9 cellular contexts compared by ENCODE assay signal in genomic region chr15:78170848-78171773, GRCh38. TPM values are rescaled to one million over a fixed set of nuclear protein-coding genes. Genes with fewer than 3 reads are reported as not detected.
DNase-seq lines count a peak whose midpoint lies in the region; ATAC-seq, FAIRE-seq and TF ChIP-seq lines count a peak whose summit lies in the region.
"Had no signal": no experiment of that assay in that cellular context is flagged by ENCODE, and none has a peak within 500 bp of the region (broad histone marks: within the 10 kb centered on the region; RNA-seq: fewer than 3 reads in every experiment).

No MANE protein-coding gene starts in this region.

- H3K4me1 ChIP-seq in heart left ventricle: peaks cover 0 to 27% (median 9%) of the 10 kb centered on the region in 12 donors
- H3K4me1 ChIP-seq in sigmoid colon: no peaks in the 10 kb centered on the region
- H3K4me1 ChIP-seq in mesendoderm (ENCODE audit: control insufficient read depth, low read depth, low read length): no peaks in the 10 kb centered on the region

- ATAC-seq in GM21447 (IDR thresholded peaks at IDR 0.05; ENCODE audit: unreplicated experiment) (peak; percentile 69), HG03432 (IDR thresholded peaks at IDR 0.05; ENCODE audit: unreplicated experiment) (peak; percentile 66), heart left ventricle (peak; percentile 35 to 56 (median 52))

- peak; percentile 75 for FAIRE-seq in GM12892 (lab: Jason Lieb, UNC)

- H3K9ac ChIP-seq in mesendoderm (ENCODE audit: low read length): no peak overlapping the region

- intact Hi-C loops in heart left ventricle (cut with DNase I): loop anchor here in 1 of 10 donors (5.0 kb wide), 1 partner anchor 39 kb away; the partner anchor contains the start of gene CIB2
- intact Hi-C loops in sigmoid colon (cut with DNase I): no loop called here

- H3K4me3 ChIP-seq in heart left ventricle: no peak overlapping the region
- no peak overlapping the region for H3K4me3 ChIP-seq in sigmoid colon
- no peak overlapping the region for H3K4me3 ChIP-seq in mesendoderm (ENCODE audit: low read length)
- H3K4me3 ChIP-seq: Peyer's patch had no signal

- no peaks in the 10 kb centered on the region for H3K27me3 ChIP-seq in heart left ventricle
- no peaks in the 10 kb centered on the region for H3K27me3 ChIP-seq in sigmoid colon
- H3K27me3 ChIP-seq in mesendoderm (ENCODE audit: insufficient read depth, low read length, poor library complexity): no peaks in the 10 kb centered on the region
- H3K27me3 ChIP-seq: Peyer's patch had no signal

- no peak overlapping the region for H4K5ac ChIP-seq in mesendoderm (ENCODE audit: low read length)

- H3K36me3 ChIP-seq in heart left ventricle (peaks cover 0 to 73% (median 67%) of the 10 kb centered on the region in 9 donors), sigmoid colon (peaks cover 39 to 68% (median 50%) of the 10 kb centered on the region in 4 donors), mesendoderm (ENCODE audit: control insufficient read depth, insufficient read depth, low read length) (peaks cover 2% of the 10 kb centered on the region)

- H3K4me2 ChIP-seq in mesendoderm (ENCODE audit: low read length): no peak overlapping the region

- H3K9me3 ChIP-seq in heart left ventricle (no peaks in the 10 kb centered on the region), sigmoid colon (no peaks in the 10 kb centered on the region)
- H3K9me3 ChIP-seq: Peyer's patch had no signal

- DNase-seq in GM12892 (ENCODE audit: insufficient read length) (no peak), heart left ventricle (no peak), sigmoid colon (no peak), DMS79 treated with DMSO at 0.1 percent for 48 hours (lab: John Stamatoyannopoulos, UW) (no peak), NCI-H82 (lab: John Stamatoyannopoulos, UW) (no peak), mesendoderm (no peak)

- WGBS in heart left ventricle, 4 donors: 51 to 69% (median 63%) methylated on average over 17 of the region's 17 CpGs
- 82 to 92% methylated on average over 17 of the region's 17 CpGs for WGBS in sigmoid colon, 2 donors
- no CpG with 5 or more reads among the region's 17 CpGs for WGBS in mesendoderm (ENCODE audit: extremely low coverage, insufficient coverage, low lambda C conversion rate)

- no peak overlapping the region for H3K23ac ChIP-seq in mesendoderm (ENCODE audit: low read length)

- H3K79me1 ChIP-seq in mesendoderm (ENCODE audit: low read length): no peaks in the 10 kb centered on the region

- TF ChIP-seq POLR2A in GM12892 (IDR thresholded peaks at IDR 0.05; ENCODE audit: low read depth, low read length) (0 out of 2 replicates have a peak, but pooled peaks have one; percentile 8), heart left ventricle (IDR thresholded peaks at IDR 0.05) (no peak), sigmoid colon (IDR thresholded peaks at IDR 0.05) (no peak)

- H3K27ac ChIP-seq in heart left ventricle: peak overlapping the region in 7 of 12 donors; percentile 0 to 74 (median 26)
- no peak overlapping the region for H3K27ac ChIP-seq in sigmoid colon
- no peak overlapping the region for H3K27ac ChIP-seq in mesendoderm (ENCODE audit: low read depth, low read length)

- no peak overlapping the region for H2AK5ac ChIP-seq in mesendoderm (ENCODE audit: low read length)

- TF ChIP-seq CTCF in heart left ventricle (IDR thresholded peaks at IDR 0.05): no peak
- no peak for TF ChIP-seq CTCF in sigmoid colon (IDR thresholded peaks at IDR 0.05)

- TF ChIP-seq EP300 in sigmoid colon (IDR thresholded peaks at IDR 0.05): no peak

- H3K18ac ChIP-seq in mesendoderm (ENCODE audit: low read length): no peak overlapping the region

- no peak overlapping the region for H2BK120ac ChIP-seq in mesendoderm (ENCODE audit: low read depth, low read length)

- H2BK5ac ChIP-seq in mesendoderm (ENCODE audit: low read length): no peak overlapping the region

- H4K8ac ChIP-seq in mesendoderm (ENCODE audit: low read depth, low read length): no peak overlapping the region

- no peaks in the 10 kb centered on the region for H3K79me2 ChIP-seq in mesendoderm (ENCODE audit: control insufficient read depth, insufficient read depth, low read length)

- H3K56ac ChIP-seq in mesendoderm (ENCODE audit: low read length): no peak overlapping the region

- no peak overlapping the region for H3K4ac ChIP-seq in mesendoderm (ENCODE audit: low read depth, low read length)

- no peak overlapping the region for H2BK15ac ChIP-seq in mesendoderm (replicated peaks; ENCODE audit: low read depth)

RNA-seq across cellular contexts. Expression of gene IDH3A, which starts 21.9 kb away (rescaled TPM):
- 80.2 TPM for polyA plus RNA-seq in GM12892 (2012; ENCODE audit: missing spikeins)
- total RNA-seq in heart left ventricle (100 to 1,000 TPM; 166 to 471 (median 359) TPM), sigmoid colon (100 to 1,000 TPM in 1 of 4 donors, 10 to 100 TPM in 3; 74.9 to 106 (median 93.9) TPM)
- polyA plus RNA-seq in heart left ventricle (100 to 1,000 TPM; 158 to 160 TPM), sigmoid colon (10 to 100 TPM; 78.1 to 85.1 (median 79.5) TPM)
- 18.4 TPM for polyA plus RNA-seq in mesendoderm (2013, experiment 1 of 2)
- polyA plus RNA-seq in mesendoderm (2013, experiment 2 of 2): 19.8 TPM

RNA-seq across cellular contexts. Expression of gene CIB2, which starts 39.9 kb away (rescaled TPM):
- 2.7 TPM for polyA plus RNA-seq in GM12892 (2012; ENCODE audit: missing spikeins)
- 10 to 100 TPM in 5 of 9 donors, 1 to 10 TPM in 4; 3.3 to 18.5 (median 10.4) TPM for total RNA-seq in heart left ventricle
- 1 to 10 TPM; 5.3 TPM for polyA plus RNA-seq in heart left ventricle
- 10 to 100 TPM in 3 of 4 donors, 1 to 10 TPM in 1; 3.5 to 11.7 (median 10.4) TPM for total RNA-seq in sigmoid colon
- polyA plus RNA-seq in sigmoid colon: 10 to 100 TPM in 2 of 3 donors, 1 to 10 TPM in 1; 7.1 to 41.4 (median 16.9) TPM
- polyA plus RNA-seq in mesendoderm (2013, experiment 1 of 2): 25.5 TPM
- polyA plus RNA-seq in mesendoderm (2013, experiment 2 of 2): 26.6 TPM

Comparison
In these comparisons a context has a peak if more than half of its experiments do, and no peak if none do; other contexts are left out.
1. H3K27ac ChIP-seq: peak in heart left ventricle (7 of 12); none in sigmoid colon (0 of 4) and mesendoderm (single experiment).
2. Peak in every context shown above with its lines, with median percentiles within 50 percentile points of each other: ATAC-seq.